Comparison of ENCODE assay signal across 2 cellular contexts in genomic region chr12:42932937-42933336, GRCh38.
TF ChIP-seq lines count a peak whose summit lies in the region.

No MANE protein-coding gene starts in this region.

TF ChIP-seq in GM23338, 12 proteins besides CTCF, POLR2A, EP300 and RAD21:
- TF ChIP-seq REST (IDR thresholded peaks at IDR 0.05; ENCODE audit: unreplicated experiment) (no peak), EZH2phosphoT487 (IDR thresholded peaks at IDR 0.05; ENCODE audit: unreplicated experiment) (no peak), ZNF114 (CRISPR knock-in tag; IDR thresholded peaks at IDR 0.05) (no peak), CREB1 (CRISPR knock-in tag; IDR thresholded peaks at IDR 0.05; ENCODE audit: low read depth) (no peak), ZNF331 (CRISPR knock-in tag; IDR thresholded peaks at IDR 0.05; ENCODE audit: low read depth) (no peak)

TF ChIP-seq in H1, 55 proteins besides CTCF, POLR2A, EP300 and RAD21 (continued from another document):
- no peak for TF ChIP-seq RXRA (IDR thresholded peaks at IDR 0.05; ENCODE audit: insufficient read depth, low read depth, low read length)
- TF ChIP-seq CTBP2 (IDR thresholded peaks at IDR 0.05; ENCODE audit: borderline replicate concordance, insufficient read depth, insufficient read length, low read length) = no peak
